13 cellular contexts compared by ENCODE assay signal in genomic region chr6:152233547-152234320, GRCh38.
A peak's percentile ranks its signal among the peaks of the same experiment; 100 is the strongest.
DNase-seq lines count a peak whose midpoint lies in the region; ATAC-seq and TF ChIP-seq lines count a peak whose summit lies in the region.
"Had no signal": no experiment of that assay in that cellular context is flagged by ENCODE, and none has a peak within 500 bp of the region (broad histone marks: within the 10 kb centered on the region; RNA-seq: fewer than 3 reads in every experiment).

No MANE protein-coding gene starts in this region.

- 82 to 88% methylated on average over 17 of the region's 17 CpGs for WGBS in upper lobe of left lung, 2 donors
- 81 to 82% methylated on average over 12 to 14 of the region's 17 CpGs for WGBS in esophagus squamous epithelium, 2 donors

- DNase-seq in left ventricle myocardium inferior (no peak), left cardiac atrium (no peak), iris pigment epithelial cell (ENCODE audit: low read depth) (peak; percentile 21), upper lobe of left lung (peak in 1 of 2 donors; percentile 27), esophagus squamous epithelium (lab: John Stamatoyannopoulos, UW) (no peak), T1000 (lab: John Stamatoyannopoulos, UW) (no peak)
- DNase-seq in activated naive CD4-positive, alpha-beta T cell treated with anti-CD3 and anti-CD28 coated beads for 36 hours, result peak; percentile 54
- DNase-seq: AML-193, colonic mucosa, NCI-H1930, thyroid gland had no signal

- no peak for ATAC-seq in left cardiac atrium
- no peak for ATAC-seq in upper lobe of left lung (ENCODE audit: low FRiP score in 2 of 2)
- no peak for ATAC-seq in HG03565 (IDR thresholded peaks at IDR 0.05; ENCODE audit: unreplicated experiment)

- H3K4me1 ChIP-seq in left ventricle myocardium inferior (peaks cover 20% of the 10 kb centered on the region), upper lobe of left lung (peaks cover 0 to 7% (median 7%) of the 10 kb centered on the region in 4 donors), esophagus squamous epithelium (no peaks in the 10 kb centered on the region)
- H3K4me1 ChIP-seq: colonic mucosa, parathyroid adenoma, thyroid gland had no signal

- H3K36me3 Mint-ChIP-seq in activated naive CD4-positive, alpha-beta T cell treated with anti-CD3 and anti-CD28 coated beads for 36 hours (ENCODE audit: low read depth), result peaks cover 8% of the 10 kb centered on the region

- CTCF ChIA-PET in activated naive CD4-positive, alpha-beta T cell treated with anti-CD3 and anti-CD28 coated beads for 36 hours (lab: Charles Lee), result interaction anchor here (0.6 to 2.0 kb wide), 7 partner anchors 36 to 543 kb away, joined by 3 to 7 read pairs (median 3); no protein-coding TSS in a partner anchor

- peak overlapping the region; percentile 79 for H3K27ac Mint-ChIP-seq in activated naive CD4-positive, alpha-beta T cell treated with anti-CD3 and anti-CD28 coated beads for 36 hours

- peaks cover 29% of the 10 kb centered on the region for H3K4me1 Mint-ChIP-seq in activated naive CD4-positive, alpha-beta T cell treated with anti-CD3 and anti-CD28 coated beads for 36 hours (ENCODE audit: low read depth)

- H3K9me3 ChIP-seq in left ventricle myocardium inferior (replicated peaks) (no peaks in the 10 kb centered on the region), upper lobe of left lung (no peaks in the 10 kb centered on the region), esophagus squamous epithelium (no peaks in the 10 kb centered on the region)
- H3K9me3 ChIP-seq: colonic mucosa, thyroid gland had no signal

- TF ChIP-seq CTCF in left ventricle myocardium inferior (IDR thresholded peaks at IDR 0.05; ENCODE audit: borderline replicate concordance) (no peak), upper lobe of left lung (IDR thresholded peaks at IDR 0.05) (no peak), esophagus squamous epithelium (IDR thresholded peaks at IDR 0.05) (no peak)

- H3K9me3 Mint-ChIP-seq in activated naive CD4-positive, alpha-beta T cell treated with anti-CD3 and anti-CD28 coated beads for 36 hours, result no peaks in the 10 kb centered on the region

- no peak for TF ChIP-seq EP300 in upper lobe of left lung (IDR thresholded peaks at IDR 0.05)

- intact Hi-C loops in left ventricle myocardium inferior (cut with micrococcal nuclease) (no loop called here), left cardiac atrium (cut with DNase I) (no loop called here), esophagus squamous epithelium (cut with DNase I) (no loop called here)
- intact Hi-C loops in activated naive CD4-positive, alpha-beta T cell treated with anti-CD3 and anti-CD28 coated beads for 36 hours (cut with micrococcal nuclease), result loop anchor here (1.0 to 5.0 kb wide), 4 partner anchors 48 to 769 kb away; partner anchors contain the start of gene MTRF1L

- H3K4me3 ChIP-seq in left ventricle myocardium inferior, result peak overlapping the region; percentile 4
- no peak overlapping the region for H3K4me3 ChIP-seq in upper lobe of left lung
- H3K4me3 ChIP-seq in esophagus squamous epithelium, result no peak overlapping the region
- H3K4me3 ChIP-seq: colonic mucosa, thyroid gland had no signal

- peak overlapping the region; percentile 73 for H3K4me3 Mint-ChIP-seq in activated naive CD4-positive, alpha-beta T cell treated with anti-CD3 and anti-CD28 coated beads for 36 hours

- TF ChIP-seq POLR2A in upper lobe of left lung (IDR thresholded peaks at IDR 0.05) (no peak), esophagus squamous epithelium (IDR thresholded peaks at IDR 0.05) (no peak)

- H3K27ac ChIP-seq in left ventricle myocardium inferior (replicated peaks) (peak overlapping the region; percentile 88), upper lobe of left lung (peak overlapping the region; percentile 34 to 68 (median 54)), esophagus squamous epithelium (no peak overlapping the region)
- H3K27ac ChIP-seq: colonic mucosa, parathyroid adenoma, thyroid gland had no signal

- H3K36me3 ChIP-seq in left ventricle myocardium inferior, result peaks cover 90% of the 10 kb centered on the region
- peaks cover 43 to 98% (median 68%) of the 10 kb centered on the region in 4 donors for H3K36me3 ChIP-seq in upper lobe of left lung
- peaks cover 0 to 76% (median 0%) of the 10 kb centered on the region in 3 donors for H3K36me3 ChIP-seq in esophagus squamous epithelium
- H3K36me3 ChIP-seq: colonic mucosa had no signal

- H3K27me3 Mint-ChIP-seq in activated naive CD4-positive, alpha-beta T cell treated with anti-CD3 and anti-CD28 coated beads for 36 hours (ENCODE audit: low read depth), result no peaks in the 10 kb centered on the region

- H3K27me3 ChIP-seq in left ventricle myocardium inferior (ENCODE audit: low read depth) (no peaks in the 10 kb centered on the region), upper lobe of left lung (no peaks in the 10 kb centered on the region), esophagus squamous epithelium (no peaks in the 10 kb centered on the region)
- H3K27me3 ChIP-seq: colonic mucosa, thyroid gland had no signal

Comparison
In these comparisons a context has a peak if more than half of its experiments do, and no peak if none do; other contexts are left out.
1. DNase-seq: peak in activated naive CD4-positive, alpha-beta T cell treated with anti-CD3 and anti-CD28 coated beads for 36 hours (single experiment) and iris pigment epithelial cell (single experiment); none in left ventricle myocardium inferior (single experiment), left cardiac atrium (single experiment), esophagus squamous epithelium (single experiment) and T1000 (single experiment).
2. H3K27ac ChIP-seq: peak in left ventricle myocardium inferior (single experiment) and upper lobe of left lung (4 of 4); none in esophagus squamous epithelium (0 of 4).